ENCODE assay signal across 8 cellular contexts in genomic region chr22:43796567-43796966, GRCh38.
DNase-seq lines count a peak whose midpoint lies in the region; TF ChIP-seq lines count a peak whose summit lies in the region.

No MANE protein-coding gene starts in this region.

- H3K9me3 ChIP-seq in stomach smooth muscle (ENCODE audit: control insufficient read depth in 2 of 2, low read length in 2 of 2) = no peaks in the 10 kb centered on the region

- H3K27me3 ChIP-seq in stomach smooth muscle (ENCODE audit: control insufficient read depth in 1 of 2, insufficient read depth in 2 of 2, low read length in 2 of 2) = no peaks in the 10 kb centered on the region

- 0 out of 2 replicates have a peak, but pooled peaks have one; percentile 16 for TF ChIP-seq CTCF in RWPE1 (conservative IDR thresholded peaks at IDR 0.05; ENCODE audit: low read depth)

- intact Hi-C loops in head of caudate nucleus (cut with DNase I) = no loop called here

- H3K9ac ChIP-seq in stomach smooth muscle (ENCODE audit: low read length in 2 of 2) = no peak overlapping the region

- H3K36me3 ChIP-seq in stomach smooth muscle (ENCODE audit: control insufficient read depth in 2 of 2, insufficient read depth in 2 of 2, low read length in 2 of 2) = no peaks in the 10 kb centered on the region

- peaks cover 15% of the 10 kb centered on the region for H3K4me1 ChIP-seq in stomach smooth muscle (ENCODE audit: control insufficient read depth, insufficient read depth, low read length)

- no peak overlapping the region for H3K27ac ChIP-seq in RWPE1
- H3K27ac ChIP-seq in stomach smooth muscle (ENCODE audit: low read length) = peak overlapping the region; percentile 46

- POLR2A ChIA-PET in RWPE1 (lab: Yijun Ruan, JAX; ENCODE audit: low non-redundant PET) = no interaction called here

- peak overlapping the region in 1 of 2 donors; percentile 47 for H3K4me3 ChIP-seq in stomach smooth muscle (ENCODE audit: low read length in 2 of 2)

- peak; percentile 18 for DNase-seq in NCI-H1436 (lab: John Stamatoyannopoulos, UW)
- no peak for DNase-seq in NCI-H1436 treated with DMSO at 0.1 percent for 48 hours (lab: John Stamatoyannopoulos, UW)
- DNase-seq in RWPE1 (ENCODE audit: low spot score) = no peak
- peak in 38 of 42 donors; percentile 9 to 89 (median 54) for DNase-seq in head of caudate nucleus
- no peak for DNase-seq in 8988T
- DNase-seq in GDM1 (lab: John Stamatoyannopoulos, UW) = no peak
- no peak for DNase-seq in NCI-H1092 treated with DMSO at 0.1 percent for 48 hours (lab: John Stamatoyannopoulos, UW)

- CTCF ChIA-PET in RWPE1 (lab: Yijun Ruan, JAX) = interaction anchor here (0.6 to 1.1 kb wide), 3 partner anchors 130 to 411 kb away, joined by 3 to 4 read pairs (median 4); no protein-coding TSS in a partner anchor

Comparison
In these comparisons a context has a peak if more than half of its experiments do, and no peak if none do; other contexts are left out.
1. DNase-seq: peak in NCI-H1436 (single experiment) and head of caudate nucleus (38 of 42); none in NCI-H1436 treated with DMSO at 0.1 percent for 48 hours (single experiment), RWPE1 (single experiment), 8988T (single experiment), GDM1 (single experiment) and NCI-H1092 treated with DMSO at 0.1 percent for 48 hours (single experiment).